ENCODE assay signal across 8 cellular contexts in genomic region chr5:154039458-154039829, GRCh38. TPM values are rescaled to one million over a fixed set of nuclear protein-coding genes. Genes with fewer than 3 reads are reported as not detected.
A peak's percentile ranks its signal among the peaks of the same experiment; 100 is the strongest.
DNase-seq lines count a peak whose midpoint lies in the region; ATAC-seq and TF ChIP-seq lines count a peak whose summit lies in the region.

No MANE protein-coding gene starts in this region.

- DNase-seq in BE2C (no peak), LNCaP clone FGC (ENCODE audit: low read depth) (no peak), dermis blood vessel endothelial cell (peak; percentile 12), natural killer cell (no peak), G401 (ENCODE audit: low spot score) (no peak), NCI-H748 (lab: John Stamatoyannopoulos, UW; ENCODE audit: unreplicated experiment) (no peak), pons (ENCODE audit: low spot score) (no peak)

- H3K4me3 ChIP-seq in BE2C (ENCODE audit: low read depth, low read length) (peak overlapping the region; percentile 84), LNCaP clone FGC (ENCODE audit: low read depth, low read length) (peak overlapping the region; percentile 98)

- in situ Hi-C loops in G401 (cut with HindIII; ENCODE audit: low sequenced_read_pairs): no loop called here

- H3K4me1 ChIP-seq in BE2C: no peaks in the 10 kb centered on the region

- H3K36me3 ChIP-seq in BE2C: no peaks in the 10 kb centered on the region

- ATAC-seq in natural killer cell (no peak), GM18909 (IDR thresholded peaks at IDR 0.05; ENCODE audit: poor library complexity, unreplicated experiment) (no peak)

- H3K27me3 Mint-ChIP-seq in natural killer cell (ENCODE audit: low read depth in 2 of 2): no peaks in the 10 kb centered on the region

- no peaks in the 10 kb centered on the region for H3K27me3 ChIP-seq in BE2C

- H3K4me3 Mint-ChIP-seq in natural killer cell: peak overlapping the region; percentile 96

- H3K9me3 Mint-ChIP-seq in natural killer cell: no peaks in the 10 kb centered on the region

- intact Hi-C loops in natural killer cell (cut with micrococcal nuclease): no loop called here

- H3K36me3 Mint-ChIP-seq in natural killer cell: no peaks in the 10 kb centered on the region

- no peak for TF ChIP-seq CTCF in BE2C (IDR thresholded peaks at IDR 0.05; ENCODE audit: low read depth, low read length)
- no peak for TF ChIP-seq CTCF in LNCaP clone FGC (IDR thresholded peaks at IDR 0.05; ENCODE audit: control insufficient read depth, extremely low read depth, insufficient read depth)
- no peak for TF ChIP-seq CTCF in natural killer cell (IDR thresholded peaks at IDR 0.05)

- no peaks in the 10 kb centered on the region for H3K9me3 ChIP-seq in BE2C

- H3K4me1 Mint-ChIP-seq in natural killer cell: peaks cover 58 to 65% of the 10 kb centered on the region in 2 donors

- H3K27ac Mint-ChIP-seq in natural killer cell: peak overlapping the region; percentile 95 to 98

RNA-seq across cellular contexts. Expression of gene MFAP3, which starts 0.7 kb away (rescaled TPM):
- 22.1 TPM for polyA plus RNA-seq in BE2C (2012; ENCODE audit: insufficient read depth, insufficient read length, low read depth)
- total RNA-seq in dermis blood vessel endothelial cell (119 and 145 TPM in 2 replicates), natural killer cell (10 to 100 TPM; 20.4 to 24.8 (median 22.7) TPM)
- 18.2 and 21.3 TPM in 2 replicates for total RNA-seq in G401 (2014; rRNA removed; shearing (Covaris generic))

RNA-seq across cellular contexts. Expression of gene FAM114A2, which starts 0.7 kb away (rescaled TPM):
- 11.9 TPM for polyA plus RNA-seq in BE2C (2012; ENCODE audit: insufficient read depth, insufficient read length, low read depth)
- total RNA-seq in dermis blood vessel endothelial cell (45.5 and 49.9 TPM in 2 replicates), natural killer cell (10 to 100 TPM; 29.0 to 37.8 (median 29.4) TPM)
- total RNA-seq in G401 (2014; rRNA removed; shearing (Covaris generic)): 25.0 and 27.0 TPM in 2 replicates
